ENCODE assay signal across 10 cellular contexts in the genomic region with DNA sequence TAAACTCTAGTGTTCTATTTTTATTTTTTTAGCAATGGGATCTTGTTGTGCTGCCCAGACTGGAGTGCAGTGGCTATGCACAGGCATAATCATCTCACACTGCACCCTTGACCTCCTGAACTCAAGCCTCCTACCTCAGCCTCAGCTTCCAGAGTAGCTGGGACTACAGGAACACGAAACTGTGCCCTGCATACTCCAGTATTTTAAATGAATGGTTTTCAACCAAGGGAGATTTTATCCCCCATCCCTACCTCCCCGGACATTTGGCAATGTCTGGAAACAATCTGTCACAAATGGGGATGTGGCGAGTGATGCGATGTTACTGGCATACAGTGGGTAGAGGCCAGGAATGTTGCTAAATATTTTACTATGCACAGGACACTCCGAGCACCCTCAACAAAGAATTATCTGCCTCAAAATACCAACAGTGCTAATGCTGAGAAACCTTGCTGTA. TPM values are rescaled to one million over a fixed set of nuclear protein-coding genes. Genes with fewer than 3 reads are reported as not detected.
DNase-seq lines count a peak whose midpoint lies in the region; ATAC-seq and TF ChIP-seq lines count a peak whose summit lies in the region.
"Had no signal": no experiment of that assay in that cellular context is flagged by ENCODE, and none has a peak within 500 bp of the region (broad histone marks: within the 10 kb centered on the region; RNA-seq: fewer than 3 reads in every experiment).

No MANE protein-coding gene starts in this region.

- intact Hi-C loops in activated CD8-positive, alpha-beta T cell treated with anti-CD3 and anti-CD28 coated beads for 36 hours (cut with micrococcal nuclease), result no loop called here
- intact Hi-C loops in right cardiac atrium (cut with DNase I) (no loop called here), thyroid gland (cut with DNase I) (no loop called here)

- peaks cover 11 to 14% of the 10 kb centered on the region in 2 donors for H3K36me3 ChIP-seq in thyroid gland

- peaks cover 37% of the 10 kb centered on the region for H3K36me3 Mint-ChIP-seq in activated CD8-positive, alpha-beta T cell treated with anti-CD3 and anti-CD28 coated beads, Interleukin-2, amount 10 ng/mL, durations not matched to agents 7 days and 5 days (ENCODE audit: low read depth)
- peaks cover 28% of the 10 kb centered on the region for H3K36me3 Mint-ChIP-seq in activated CD8-positive, alpha-beta T cell treated with anti-CD3 and anti-CD28 coated beads for 36 hours (ENCODE audit: low read depth)

- POLR2A ChIA-PET in activated CD8-positive, alpha-beta T cell treated with anti-CD3 and anti-CD28 coated beads, Interleukin-2, amount 10 ng/mL, durations not matched to agents 7 days and 5 days (lab: Charles Lee), result interaction anchor here (1.3 kb wide), 1 partner anchor 81 kb away, joined by 3 read pairs; no protein-coding TSS in a partner anchor
- POLR2A ChIA-PET in activated CD8-positive, alpha-beta T cell treated with anti-CD3 and anti-CD28 coated beads for 36 hours (lab: Charles Lee), result interaction anchor here (2.1 to 2.9 kb wide), 2 partner anchors 8 to 18 kb away, joined by 12 to 14 read pairs; no protein-coding TSS in a partner anchor

- no peak for TF ChIP-seq POLR2A in thyroid gland (IDR thresholded peaks at IDR 0.05)

- ATAC-seq in activated CD8-positive, alpha-beta T cell treated with anti-CD3 and anti-CD28 coated beads, Interleukin-2, amount 10 ng/mL, durations not matched to agents 7 days and 5 days, result no peak
- ATAC-seq in activated CD8-positive, alpha-beta T cell treated with anti-CD3 and anti-CD28 coated beads for 36 hours, result no peak
- ATAC-seq in right cardiac atrium, result no peak
- no peak for ATAC-seq in GM18873 (IDR thresholded peaks at IDR 0.05; ENCODE audit: low FRiP score, unreplicated experiment)

- H3K27ac Mint-ChIP-seq in activated CD8-positive, alpha-beta T cell treated with anti-CD3 and anti-CD28 coated beads, Interleukin-2, amount 10 ng/mL, durations not matched to agents 7 days and 5 days, result peak overlapping the region; percentile 43
- no peak overlapping the region for H3K27ac Mint-ChIP-seq in activated CD8-positive, alpha-beta T cell treated with anti-CD3 and anti-CD28 coated beads for 36 hours

- no peak for DNase-seq in activated CD8-positive, alpha-beta T cell treated with anti-CD3 and anti-CD28 coated beads, Interleukin-2, amount 10 ng/mL, durations not matched to agents 7 days and 5 days
- no peak for DNase-seq in activated CD8-positive, alpha-beta T cell treated with anti-CD3 and anti-CD28 coated beads for 36 hours
- DNase-seq in RPMI7951 (ENCODE audit: low read depth) (peak; percentile 47), right cardiac atrium (no peak), thyroid gland (no peak), NCI-H82 (lab: John Stamatoyannopoulos, UW) (no peak)
- DNase-seq in stimulated activated CD4-positive, alpha-beta T cell treated with anti-CD3 and anti-CD28 coated beads, Interleukin-4, amount 100 ng/mL, for 4 hours, result no peak
- DNase-seq: activated CD4-positive, alpha-beta T cell treated with anti-CD3 and anti-CD28 coated beads for 48 hours; foreskin melanocyte had no signal

- CTCF ChIA-PET in activated CD8-positive, alpha-beta T cell treated with anti-CD3 and anti-CD28 coated beads, Interleukin-2, amount 10 ng/mL, durations not matched to agents 7 days and 5 days (lab: Charles Lee), result interaction anchor here (4.3 kb wide), 1 partner anchor 15 kb away, joined by 36 read pairs; no protein-coding TSS in a partner anchor
- CTCF ChIA-PET in activated CD8-positive, alpha-beta T cell treated with anti-CD3 and anti-CD28 coated beads for 36 hours (lab: Charles Lee), result interaction anchor here (1.3 to 1.4 kb wide), 2 partner anchors 9 to 26 kb away, joined by 3 to 4 read pairs; no protein-coding TSS in a partner anchor

- no peaks in the 10 kb centered on the region for H3K9me3 Mint-ChIP-seq in activated CD8-positive, alpha-beta T cell treated with anti-CD3 and anti-CD28 coated beads, Interleukin-2, amount 10 ng/mL, durations not matched to agents 7 days and 5 days (ENCODE audit: insufficient read depth)
- no peaks in the 10 kb centered on the region for H3K9me3 Mint-ChIP-seq in activated CD8-positive, alpha-beta T cell treated with anti-CD3 and anti-CD28 coated beads for 36 hours

- H3K4me3 Mint-ChIP-seq in activated CD8-positive, alpha-beta T cell treated with anti-CD3 and anti-CD28 coated beads, Interleukin-2, amount 10 ng/mL, durations not matched to agents 7 days and 5 days, result no peak overlapping the region
- no peak overlapping the region for H3K4me3 Mint-ChIP-seq in activated CD8-positive, alpha-beta T cell treated with anti-CD3 and anti-CD28 coated beads for 36 hours

- H3K4me3 ChIP-seq in right cardiac atrium (ENCODE audit: low read length) (peak overlapping the region; percentile 16), thyroid gland (replicated peaks in 1 of 3) (no peak overlapping the region)

- no peak for TF ChIP-seq CTCF in activated CD8-positive, alpha-beta T cell treated with anti-CD3 and anti-CD28 coated beads for 36 hours (IDR thresholded peaks at IDR 0.05)
- no peak for TF ChIP-seq CTCF in thyroid gland (IDR thresholded peaks at IDR 0.05)

- H3K27me3 Mint-ChIP-seq in activated CD8-positive, alpha-beta T cell treated with anti-CD3 and anti-CD28 coated beads, Interleukin-2, amount 10 ng/mL, durations not matched to agents 7 days and 5 days (ENCODE audit: low read depth), result no peaks in the 10 kb centered on the region
- no peaks in the 10 kb centered on the region for H3K27me3 Mint-ChIP-seq in activated CD8-positive, alpha-beta T cell treated with anti-CD3 and anti-CD28 coated beads for 36 hours

- peaks cover 6% of the 10 kb centered on the region for H3K4me1 ChIP-seq in right cardiac atrium (ENCODE audit: control insufficient read depth, insufficient read depth, low read length)
- peaks cover 29 to 32% of the 10 kb centered on the region in 2 donors for H3K4me1 ChIP-seq in thyroid gland

- H3K9me3 ChIP-seq in right cardiac atrium (ENCODE audit: control insufficient read depth, low read length) (no peaks in the 10 kb centered on the region), thyroid gland (no peaks in the 10 kb centered on the region)

- H3K27me3 ChIP-seq in right cardiac atrium (ENCODE audit: control insufficient read depth, insufficient read depth) (no peaks in the 10 kb centered on the region), thyroid gland (no peaks in the 10 kb centered on the region)

- peak overlapping the region; percentile 67 for H3K27ac ChIP-seq in right cardiac atrium (ENCODE audit: low read length)
- peak overlapping the region in 2 of 3 donors; percentile 97 to 98 for H3K27ac ChIP-seq in thyroid gland

- WGBS in right cardiac atrium, result 29% methylated on average over 5 of the region's 5 CpGs
- 50 to 67% methylated on average over 5 of the region's 5 CpGs for WGBS in thyroid gland, 2 donors

- peaks cover 37% of the 10 kb centered on the region for H3K4me1 Mint-ChIP-seq in activated CD8-positive, alpha-beta T cell treated with anti-CD3 and anti-CD28 coated beads, Interleukin-2, amount 10 ng/mL, durations not matched to agents 7 days and 5 days (ENCODE audit: low read depth)
- H3K4me1 Mint-ChIP-seq in activated CD8-positive, alpha-beta T cell treated with anti-CD3 and anti-CD28 coated beads for 36 hours (ENCODE audit: low read depth), result peaks cover 38% of the 10 kb centered on the region

RNA-seq across cellular contexts. Expression of a gene that starts 2.1 kb away (rescaled TPM):
- 100 to 1,000 TPM; 145 to 148 TPM for total RNA-seq in activated CD8-positive, alpha-beta T cell treated with anti-CD3 and anti-CD28 coated beads, Interleukin-2, amount 10 ng/mL, durations not matched to agents 7 days and 5 days
- total RNA-seq in activated CD8-positive, alpha-beta T cell treated with anti-CD3 and anti-CD28 coated beads for 36 hours, result 100 to 1,000 TPM; 125 to 128 TPM
- 29.4 and 30.4 TPM in 2 replicates for total RNA-seq in RPMI7951 (2014; rRNA removed; shearing (Covaris generic))
- total RNA-seq in right cardiac atrium (10 to 100 TPM; 55.1 to 68.2 (median 57.1) TPM), thyroid gland (10 to 100 TPM; 56.2 to 97.4 (median 87.1) TPM)
- polyA plus RNA-seq in right cardiac atrium, result 23.0 TPM

RNA-seq across cellular contexts. Expression of a gene that starts 2.7 kb away (rescaled TPM):
- total RNA-seq in activated CD8-positive, alpha-beta T cell treated with anti-CD3 and anti-CD28 coated beads, Interleukin-2, amount 10 ng/mL, durations not matched to agents 7 days and 5 days, result 1,000 to 10,000 TPM; 1,520 to 1,553 TPM
- total RNA-seq in activated CD8-positive, alpha-beta T cell treated with anti-CD3 and anti-CD28 coated beads for 36 hours, result 1,000 to 10,000 TPM; 2,224 to 2,338 TPM
- total RNA-seq in RPMI7951 (2014; rRNA removed; shearing (Covaris generic)), result 257 and 266 TPM in 2 replicates
- total RNA-seq in right cardiac atrium (100 to 1,000 TPM; 425 to 572 (median 530) TPM), thyroid gland (100 to 1,000 TPM; 298 to 519 (median 435) TPM)
- polyA plus RNA-seq in right cardiac atrium, result 405 TPM

RNA-seq across cellular contexts. Expression of a gene that starts 23.0 kb away (rescaled TPM):
- total RNA-seq in activated CD8-positive, alpha-beta T cell treated with anti-CD3 and anti-CD28 coated beads, Interleukin-2, amount 10 ng/mL, durations not matched to agents 7 days and 5 days, result not detected
- total RNA-seq in activated CD8-positive, alpha-beta T cell treated with anti-CD3 and anti-CD28 coated beads for 36 hours, result not detected
- 0.39 and 0.48 TPM in 2 replicates for total RNA-seq in RPMI7951 (2014; rRNA removed; shearing (Covaris generic))
- total RNA-seq in right cardiac atrium (under 1 TPM; 0.28 to 0.97 (median 0.37) TPM), thyroid gland (1 to 10 TPM in 1 of 4 donors, under 1 TPM in 3; 0.56 to 1.7 (median 0.61) TPM)
- polyA plus RNA-seq in right cardiac atrium, result 0.32 TPM

RNA-seq across cellular contexts. Expression of a gene that starts 47.1 kb away (rescaled TPM):
- 100 to 1,000 TPM; 105 to 112 TPM for total RNA-seq in activated CD8-positive, alpha-beta T cell treated with anti-CD3 and anti-CD28 coated beads, Interleukin-2, amount 10 ng/mL, durations not matched to agents 7 days and 5 days
- 10 to 100 TPM; 75.8 to 78.4 TPM for total RNA-seq in activated CD8-positive, alpha-beta T cell treated with anti-CD3 and anti-CD28 coated beads for 36 hours
- 171 and 177 TPM in 2 replicates for total RNA-seq in RPMI7951 (2014; rRNA removed; shearing (Covaris generic))
- total RNA-seq in right cardiac atrium (100 to 1,000 TPM; 103 to 120 (median 119) TPM), thyroid gland (100 to 1,000 TPM; 181 to 284 (median 236) TPM)
- 112 TPM for polyA plus RNA-seq in right cardiac atrium
